22 cellular contexts compared by ENCODE assay signal in the genomic region with DNA sequence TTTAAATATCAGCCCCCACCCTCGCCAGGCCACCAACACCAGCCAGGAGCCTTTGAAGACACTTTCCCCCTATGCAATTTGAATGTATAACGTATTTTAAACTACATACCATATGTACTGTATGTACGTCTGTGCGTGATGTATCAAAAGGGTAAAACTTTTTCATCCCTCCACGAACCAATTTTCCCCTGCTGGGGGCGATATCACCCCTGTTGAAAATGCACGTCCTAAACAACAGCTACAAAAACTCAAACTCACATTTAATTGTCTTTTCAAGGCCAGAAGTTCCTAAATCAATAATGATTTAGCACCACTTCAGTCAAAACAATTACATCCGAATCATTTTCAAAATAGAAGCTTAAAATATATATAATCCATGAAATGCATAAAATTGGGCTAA. TPM values are rescaled to one million over a fixed set of nuclear protein-coding genes. Genes with fewer than 3 reads are reported as not detected.
DNase-seq lines count a peak whose midpoint lies in the region; ATAC-seq, FAIRE-seq and TF ChIP-seq lines count a peak whose summit lies in the region.
"Had no signal": no experiment of that assay in that cellular context is flagged by ENCODE, and none has a peak within 500 bp of the region (broad histone marks: within the 10 kb centered on the region; RNA-seq: fewer than 3 reads in every experiment).

No MANE protein-coding gene starts in this region.

- H3K4me3 ChIP-seq in NB4 (ENCODE audit: low read depth, low read length) (no peak overlapping the region), choroid plexus epithelial cell (ENCODE audit: low read depth, low read length) (no peak overlapping the region)
- H3K4me3 ChIP-seq: lung, psoas muscle, spleen had no signal

- no peak for ATAC-seq in GM19452 (IDR thresholded peaks at IDR 0.05; ENCODE audit: unreplicated experiment)
- ATAC-seq: activated naive CD8-positive, alpha-beta T cell treated with anti-CD3 and anti-CD28 coated beads, Interleukin-2, amount 50 U/mL, for 24 hours; activated T-cell treated with anti-CD3 and anti-CD28 coated beads, Interleukin-2, amount 50 U/mL, for 4 hours; psoas muscle; stimulated activated memory B cell treated with anti-CD40 and anti-IgM and Interleukin-4, amounts not matched to agents 10 μg/mL and 1 μg/mL and 100 μg/mL, for 72 hours had no signal

- H3K4me3 Mint-ChIP-seq in nephron: peak overlapping the region in 2 of 3 experiments; percentile 10 to 74
- H3K4me3 Mint-ChIP-seq: activated CD4-positive, alpha-beta memory T cell treated with anti-CD3 and anti-CD28 coated beads, Interleukin-2, amount 10 ng/mL, durations not matched to agents 7 days and 5 days; activated naive CD8-positive, alpha-beta T cell treated with anti-CD3 and anti-CD28 coated beads, Interleukin-2, amount 50 U/mL, for 24 hours; activated T-cell treated with anti-CD3 and anti-CD28 coated beads, Interleukin-2, amount 50 U/mL, for 4 hours; naive B cell; stimulated activated memory B cell treated with anti-CD40 and anti-IgM and Interleukin-4, amounts not matched to agents 10 μg/mL and 1 μg/mL and 100 μg/mL, for 72 hours had no signal

- H3K27me3 Mint-ChIP-seq in nephron (ENCODE audit: low read depth): no peaks in the 10 kb centered on the region
- H3K27me3 Mint-ChIP-seq: stimulated activated memory B cell treated with anti-CD40 and anti-IgM and Interleukin-4, amounts not matched to agents 10 μg/mL and 1 μg/mL and 100 μg/mL, for 72 hours had no signal

- H3K36me3 Mint-ChIP-seq in nephron (ENCODE audit: low read depth): no peaks in the 10 kb centered on the region
- H3K36me3 Mint-ChIP-seq: naive B cell; stimulated activated memory B cell treated with anti-CD40 and anti-IgM and Interleukin-4, amounts not matched to agents 10 μg/mL and 1 μg/mL and 100 μg/mL, for 72 hours had no signal

- DNase-seq in GM12891 (ENCODE audit: insufficient read length, low spot score): no peak
- DNase-seq in NB4 (ENCODE audit: low read depth): peak; percentile 2
- DNase-seq in choroid plexus epithelial cell (ENCODE audit: low read depth): no peak
- DNase-seq in NCI-H1105 (lab: John Stamatoyannopoulos, UW): no peak
- DNase-seq in SHP77 (lab: John Stamatoyannopoulos, UW): no peak
- DNase-seq: activated CD4-positive, alpha-beta memory T cell treated with anti-CD3 and anti-CD28 coated beads, Interleukin-2, amount 10 ng/mL, durations not matched to agents 7 days and 5 days; activated naive CD8-positive, alpha-beta T cell treated with anti-CD3 and anti-CD28 coated beads, Interleukin-2, amount 50 U/mL, for 24 hours; activated T-cell treated with anti-CD3 and anti-CD28 coated beads, Interleukin-2, amount 50 U/mL, for 4 hours; DMS79 treated with DMSO at 0.1 percent for 48 hours; effector memory CD4-positive, alpha-beta T cell; foreskin melanocyte; naive B cell; NCI-H2029; NCI-H510A treated with DMSO at 0.1 percent for 48 hours; psoas muscle; spleen; trophoblast cell had no signal

- H3K27ac Mint-ChIP-seq in nephron: peak overlapping the region in 1 of 3 experiments; percentile 15
- H3K27ac Mint-ChIP-seq: activated CD4-positive, alpha-beta memory T cell treated with anti-CD3 and anti-CD28 coated beads, Interleukin-2, amount 10 ng/mL, durations not matched to agents 7 days and 5 days; activated naive CD8-positive, alpha-beta T cell treated with anti-CD3 and anti-CD28 coated beads, Interleukin-2, amount 50 U/mL, for 24 hours; naive B cell; stimulated activated memory B cell treated with anti-CD40 and anti-IgM and Interleukin-4, amounts not matched to agents 10 μg/mL and 1 μg/mL and 100 μg/mL, for 72 hours had no signal

- no peaks in the 10 kb centered on the region for H3K9me3 Mint-ChIP-seq in nephron
- H3K9me3 Mint-ChIP-seq: activated CD4-positive, alpha-beta memory T cell treated with anti-CD3 and anti-CD28 coated beads, Interleukin-2, amount 10 ng/mL, durations not matched to agents 7 days and 5 days; activated naive CD8-positive, alpha-beta T cell treated with anti-CD3 and anti-CD28 coated beads, Interleukin-2, amount 50 U/mL, for 24 hours; activated T-cell treated with anti-CD3 and anti-CD28 coated beads, Interleukin-2, amount 50 U/mL, for 4 hours; stimulated activated memory B cell treated with anti-CD40 and anti-IgM and Interleukin-4, amounts not matched to agents 10 μg/mL and 1 μg/mL and 100 μg/mL, for 72 hours had no signal

- peaks cover 25% of the 10 kb centered on the region for H3K4me1 Mint-ChIP-seq in nephron
- H3K4me1 Mint-ChIP-seq: activated CD4-positive, alpha-beta memory T cell treated with anti-CD3 and anti-CD28 coated beads, Interleukin-2, amount 10 ng/mL, durations not matched to agents 7 days and 5 days; activated naive CD8-positive, alpha-beta T cell treated with anti-CD3 and anti-CD28 coated beads, Interleukin-2, amount 50 U/mL, for 24 hours; naive B cell; stimulated activated memory B cell treated with anti-CD40 and anti-IgM and Interleukin-4, amounts not matched to agents 10 μg/mL and 1 μg/mL and 100 μg/mL, for 72 hours had no signal

- TF ChIP-seq CTCF in NB4 (IDR thresholded peaks at IDR 0.05; ENCODE audit: low read depth, low read length): peak; percentile 17
- peak; percentile 39 for TF ChIP-seq CTCF in choroid plexus epithelial cell (conservative IDR thresholded peaks at IDR 0.05; ENCODE audit: low read depth, low read length)
- peak in 1 of 3 experiments; percentile 11 for TF ChIP-seq CTCF in nephron (IDR thresholded peaks at IDR 0.05; ENCODE audit: unreplicated experiment in 3 of 3)

- FAIRE-seq in GM12891 (lab: Jason Lieb, UNC): peak; percentile 71
- FAIRE-seq: RCC 7860 had no signal

- no peak for TF ChIP-seq POLR2A in GM12891 (IDR thresholded peaks at IDR 0.05; ENCODE audit: low read depth, low read length)
- no peak for TF ChIP-seq POLR2A in NB4 (IDR thresholded peaks at IDR 0.05; ENCODE audit: extremely low read depth, insufficient read length)

TF ChIP-seq in GM12891, 5 proteins besides CTCF, POLR2A, EP300 and RAD21:
- no peak for TF ChIP-seq PAX5 (IDR thresholded peaks at IDR 0.05; ENCODE audit: insufficient read depth, low read length, severe bottlenecking)
- no peak for TF ChIP-seq SPI1 (IDR thresholded peaks at IDR 0.05; ENCODE audit: low read depth, low read length)
- TF ChIP-seq POLR2AphosphoS5 (IDR thresholded peaks at IDR 0.05; ENCODE audit: low read depth, low read length): no peak
- TF ChIP-seq POU2F2 (IDR thresholded peaks at IDR 0.05; ENCODE audit: low read depth, low read length): no peak
- TF ChIP-seq TAF1 (IDR thresholded peaks at IDR 0.05; ENCODE audit: low read depth, low read length): no peak

RNA-seq across cellular contexts. Expression of a gene that starts 1.4 kb away (rescaled TPM):
- not detected for polyA plus RNA-seq in GM12891 (2012; ENCODE audit: low read depth, missing spikeins)

RNA-seq across cellular contexts. Expression of a gene that starts 47.5 kb away (rescaled TPM):
- 7.0 TPM for polyA plus RNA-seq in GM12891 (2012; ENCODE audit: low read depth, missing spikeins)
